ENCODE assay signal across 3 cellular contexts in genomic region chr15:26128611-26129140, GRCh38.
TF ChIP-seq lines count a peak whose summit lies in the region.

No MANE protein-coding gene starts in this region.

TF ChIP-seq in HepG2, 621 proteins besides CTCF, POLR2A, EP300 and RAD21:
- no peak for TF ChIP-seq ASH2L (IDR thresholded peaks at IDR 0.05; ENCODE audit: insufficient read length, low read depth, low read length)
- TF ChIP-seq CEBPB (IDR thresholded peaks at IDR 0.05; ENCODE audit: borderline replicate concordance, low read depth, low read length) = 0 out of 2 replicates have a peak, but pooled peaks have one; percentile 12

TF ChIP-seq in H1, 55 proteins besides CTCF, POLR2A, EP300 and RAD21:
- no peak for TF ChIP-seq SRF (IDR thresholded peaks at IDR 0.05; ENCODE audit: low read depth, low read length)
- no peak for TF ChIP-seq SIX5 (IDR thresholded peaks at IDR 0.05; ENCODE audit: low read depth, low read length)
- TF ChIP-seq GTF2F1 (IDR thresholded peaks at IDR 0.05; ENCODE audit: borderline replicate concordance, low read depth, low read length) = no peak
- TF ChIP-seq RNF2 (IDR thresholded peaks at IDR 0.05; ENCODE audit: borderline replicate concordance, low read depth, low read length, missing control alignments, poor library complexity, severe bottlenecking) = no peak
- TF ChIP-seq RBBP5 (IDR thresholded peaks at IDR 0.05; ENCODE audit: borderline replicate concordance, low read depth, low read length) = no peak
- no peak for TF ChIP-seq EZH2 (IDR thresholded peaks at IDR 0.05; ENCODE audit: low read depth, low read length, severe bottlenecking)
- TF ChIP-seq CEBPB (IDR thresholded peaks at IDR 0.05; ENCODE audit: low read depth, low read length) = no peak
- TF ChIP-seq TEAD4 (IDR thresholded peaks at IDR 0.05; ENCODE audit: low read depth, low read length) = no peak
- no peak for TF ChIP-seq POU5F1 (IDR thresholded peaks at IDR 0.05; ENCODE audit: low read depth, low read length)
- TF ChIP-seq SP2 (IDR thresholded peaks at IDR 0.05; ENCODE audit: low read length) = no peak
- no peak for TF ChIP-seq CHD1 (IDR thresholded peaks at IDR 0.05; ENCODE audit: low read depth, low read length)
- TF ChIP-seq HDAC6 (IDR thresholded peaks at IDR 0.05; ENCODE audit: low read depth, low read length) = no peak
- TF ChIP-seq SP1 (IDR thresholded peaks at IDR 0.05; ENCODE audit: low read depth, low read length) = no peak
- no peak for TF ChIP-seq MAX (IDR thresholded peaks at IDR 0.05)
- no peak for TF ChIP-seq CREB1 (IDR thresholded peaks at IDR 0.05)
- no peak for TF ChIP-seq JUND (IDR thresholded peaks at IDR 0.05; ENCODE audit: low read length)
- no peak for TF ChIP-seq CTBP2 (IDR thresholded peaks at IDR 0.05; ENCODE audit: borderline replicate concordance, insufficient read depth, insufficient read length, low read length)
TF ChIP-seq in H1: peak in this region for 0.

TF ChIP-seq in GM12891, 5 proteins besides CTCF, POLR2A, EP300 and RAD21:
- TF ChIP-seq TAF1 (IDR thresholded peaks at IDR 0.05; ENCODE audit: low read depth, low read length) (no peak), PAX5 (IDR thresholded peaks at IDR 0.05; ENCODE audit: insufficient read depth, low read length, severe bottlenecking) (no peak), SPI1 (IDR thresholded peaks at IDR 0.05; ENCODE audit: low read depth, low read length) (no peak), POLR2AphosphoS5 (IDR thresholded peaks at IDR 0.05; ENCODE audit: low read depth, low read length) (no peak), POU2F2 (IDR thresholded peaks at IDR 0.05; ENCODE audit: low read depth, low read length) (no peak)
